Comparison of ENCODE assay signal across 1 cellular context in genomic region chr2:240603846-240604245, GRCh38.
TF ChIP-seq lines count a peak whose summit lies in the region.

No MANE protein-coding gene starts in this region.

TF ChIP-seq in H1, 55 proteins besides CTCF, POLR2A, EP300 and RAD21:
- TF ChIP-seq SIN3A (conservative IDR thresholded peaks at IDR 0.05 in 1 of 2, IDR thresholded peaks at IDR 0.05 in 1 of 2; ENCODE audit: low read depth in 1 of 2, low read length in 2 of 2) = no peak
- no peak for TF ChIP-seq TAF1 (IDR thresholded peaks at IDR 0.05; ENCODE audit: low read depth, low read length)
- TF ChIP-seq NANOG (IDR thresholded peaks at IDR 0.05; ENCODE audit: insufficient read depth, low read depth, low read length, poor library complexity, severe bottlenecking) = no peak
- TF ChIP-seq SIX5 (IDR thresholded peaks at IDR 0.05; ENCODE audit: low read depth, low read length) = no peak
- no peak for TF ChIP-seq MAFK (IDR thresholded peaks at IDR 0.05; ENCODE audit: low read depth, low read length)
- TF ChIP-seq SAP30 (IDR thresholded peaks at IDR 0.05; ENCODE audit: insufficient read depth, insufficient replicate concordance, low read length) = no peak
- TF ChIP-seq POU5F1 (IDR thresholded peaks at IDR 0.05; ENCODE audit: low read depth, low read length) = no peak
- TF ChIP-seq YY1 (IDR thresholded peaks at IDR 0.05; ENCODE audit: low read depth, low read length) = no peak
